Comparison of ENCODE assay signal across 1 cellular context in the genomic region with DNA sequence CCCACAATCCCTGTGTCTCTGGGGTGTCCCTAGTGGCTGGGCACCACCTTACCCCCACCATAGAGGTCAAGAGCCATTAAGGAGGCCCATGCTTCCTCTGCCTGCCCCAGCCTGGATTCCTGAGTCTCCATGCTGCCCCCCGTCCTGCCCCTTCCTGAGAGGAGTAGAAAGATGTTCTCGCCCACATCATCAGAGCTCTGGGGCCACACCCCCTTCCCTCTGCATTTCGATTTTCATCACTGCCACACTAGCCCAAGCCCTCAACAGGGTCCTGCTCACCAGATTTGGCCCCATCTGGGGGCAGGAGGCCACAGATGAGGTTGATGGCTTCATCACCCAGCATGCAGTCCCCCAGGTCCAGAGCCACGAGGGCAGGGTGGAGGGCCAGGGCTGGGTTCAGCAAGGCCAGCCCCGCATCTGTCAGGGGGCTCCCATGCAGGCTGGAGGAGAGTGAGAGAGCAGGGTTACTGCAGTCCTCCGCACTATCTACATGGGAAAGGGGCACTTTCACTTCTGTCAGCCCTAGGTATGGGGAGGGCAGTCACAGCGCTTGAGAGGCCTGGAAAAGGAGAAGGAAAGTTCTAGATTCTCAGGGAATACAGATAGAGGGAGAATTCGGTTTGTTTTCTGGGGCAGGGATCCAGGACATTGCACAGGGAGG.
TF ChIP-seq lines count a peak whose summit lies in the region.

No MANE protein-coding gene starts in this region.

TF ChIP-seq in HepG2, 621 proteins besides CTCF, POLR2A, EP300 and RAD21 (continues in another document):
- no peak for TF ChIP-seq ZNF264 (CRISPR knock-in tag; IDR thresholded peaks at IDR 0.05)
- TF ChIP-seq, protein P1, sequence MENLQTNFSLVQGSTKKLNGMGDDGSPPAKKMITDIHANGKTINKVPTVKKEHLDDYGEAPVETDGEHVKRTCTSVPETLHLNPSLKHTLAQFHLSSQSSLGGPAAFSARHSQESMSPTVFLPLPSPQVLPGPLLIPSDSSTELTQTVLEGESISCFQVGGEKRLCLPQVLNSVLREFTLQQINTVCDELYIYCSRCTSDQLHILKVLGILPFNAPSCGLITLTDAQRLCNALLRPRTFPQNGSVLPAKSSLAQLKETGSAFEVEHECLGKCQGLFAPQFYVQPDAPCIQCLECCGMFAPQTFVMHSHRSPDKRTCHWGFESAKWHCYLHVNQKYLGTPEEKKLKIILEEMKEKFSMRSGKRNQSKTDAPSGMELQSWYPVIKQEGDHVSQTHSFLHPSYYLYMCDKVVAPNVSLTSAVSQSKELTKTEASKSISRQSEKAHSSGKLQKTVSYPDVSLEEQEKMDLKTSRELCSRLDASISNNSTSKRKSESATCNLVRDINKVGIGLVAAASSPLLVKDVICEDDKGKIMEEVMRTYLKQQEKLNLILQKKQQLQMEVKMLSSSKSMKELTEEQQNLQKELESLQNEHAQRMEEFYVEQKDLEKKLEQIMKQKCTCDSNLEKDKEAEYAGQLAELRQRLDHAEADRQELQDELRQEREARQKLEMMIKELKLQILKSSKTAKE (CRISPR knock-in tag; IDR thresholded peaks at IDR 0.05; ENCODE audit: borderline replicate concordance), result no peak
- no peak for TF ChIP-seq KDM2A (CRISPR knock-in tag; IDR thresholded peaks at IDR 0.05; ENCODE audit: borderline replicate concordance, low read depth)
- TF ChIP-seq ZHX1 (CRISPR knock-in tag; IDR thresholded peaks at IDR 0.05; ENCODE audit: low read depth), result no peak
- no peak for TF ChIP-seq ZNF282 (IDR thresholded peaks at IDR 0.05; ENCODE audit: partially characterized antibody)
- TF ChIP-seq ZNF136 (CRISPR knock-in tag; IDR thresholded peaks at IDR 0.05; ENCODE audit: low read depth), result no peak
- 0 out of 2 replicates have a peak, but pooled peaks have one; percentile 29 for TF ChIP-seq NRL (CRISPR knock-in tag; IDR thresholded peaks at IDR 0.05; ENCODE audit: borderline replicate concordance)
- TF ChIP-seq SP140L (CRISPR knock-in tag; IDR thresholded peaks at IDR 0.05; ENCODE audit: borderline replicate concordance), result no peak
- TF ChIP-seq NR1H2 (CRISPR knock-in tag; IDR thresholded peaks at IDR 0.05; ENCODE audit: borderline replicate concordance, low read depth), result no peak
- 0 out of 2 replicates have a peak, but pooled peaks have one; percentile 2 for TF ChIP-seq FOXC1 (CRISPR knock-in tag; IDR thresholded peaks at IDR 0.05; ENCODE audit: borderline replicate concordance)
- TF ChIP-seq RBM22 (optimal IDR thresholded peaks at IDR 0.05; ENCODE audit: low read length), result no peak
- peak; percentile 9 for TF ChIP-seq TEAD3 (CRISPR knock-in tag; optimal IDR thresholded peaks at IDR 0.05; ENCODE audit: borderline replicate concordance)
- TF ChIP-seq NCOA5 (CRISPR knock-in tag; IDR thresholded peaks at IDR 0.05), result no peak
- TF ChIP-seq TRIM24 (CRISPR knock-in tag; IDR thresholded peaks at IDR 0.05), result no peak
- no peak for TF ChIP-seq ATF7-NPFF (CRISPR knock-in tag; IDR thresholded peaks at IDR 0.05; ENCODE audit: low read depth)
- no peak for TF ChIP-seq PAX8 (CRISPR knock-in tag; IDR thresholded peaks at IDR 0.05; ENCODE audit: borderline replicate concordance)
- TF ChIP-seq ZSCAN12 (CRISPR knock-in tag; IDR thresholded peaks at IDR 0.05), result no peak
- no peak for TF ChIP-seq ZNF337 (CRISPR knock-in tag; IDR thresholded peaks at IDR 0.05; ENCODE audit: borderline replicate concordance, low read depth)
- TF ChIP-seq ZNF318 (CRISPR knock-in tag; IDR thresholded peaks at IDR 0.05), result no peak; the same call in 1 of the 2 replicates
- no peak for TF ChIP-seq ZNF670 (CRISPR knock-in tag; IDR thresholded peaks at IDR 0.05; ENCODE audit: borderline replicate concordance)
- no peak for TF ChIP-seq ARID2 (CRISPR knock-in tag; IDR thresholded peaks at IDR 0.05; ENCODE audit: borderline replicate concordance)
- TF ChIP-seq ZKSCAN5 (CRISPR knock-in tag; IDR thresholded peaks at IDR 0.05), result no peak
- TF ChIP-seq, protein P2, sequence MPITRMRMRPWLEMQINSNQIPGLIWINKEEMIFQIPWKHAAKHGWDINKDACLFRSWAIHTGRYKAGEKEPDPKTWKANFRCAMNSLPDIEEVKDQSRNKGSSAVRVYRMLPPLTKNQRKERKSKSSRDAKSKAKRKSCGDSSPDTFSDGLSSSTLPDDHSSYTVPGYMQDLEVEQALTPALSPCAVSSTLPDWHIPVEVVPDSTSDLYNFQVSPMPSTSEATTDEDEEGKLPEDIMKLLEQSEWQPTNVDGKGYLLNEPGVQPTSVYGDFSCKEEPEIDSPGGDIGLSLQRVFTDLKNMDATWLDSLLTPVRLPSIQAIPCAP (CRISPR knock-in tag; IDR thresholded peaks at IDR 0.05; ENCODE audit: low read depth), result no peak
- no peak for TF ChIP-seq ISX (CRISPR knock-in tag; conservative IDR thresholded peaks at IDR 0.05)
- TF ChIP-seq ZBTB34 (CRISPR knock-in tag; IDR thresholded peaks at IDR 0.05), result no peak
- TF ChIP-seq ZSCAN9 (CRISPR knock-in tag; IDR thresholded peaks at IDR 0.05; ENCODE audit: borderline replicate concordance), result no peak
- no peak for TF ChIP-seq ZNF619 (CRISPR knock-in tag; IDR thresholded peaks at IDR 0.05)
- TF ChIP-seq DNMT3B (CRISPR knock-in tag; conservative IDR thresholded peaks at IDR 0.05), result no peak
- no peak for TF ChIP-seq TIGD3 (CRISPR knock-in tag; IDR thresholded peaks at IDR 0.05; ENCODE audit: borderline replicate concordance)
- no peak for TF ChIP-seq ZNF816 (CRISPR knock-in tag; IDR thresholded peaks at IDR 0.05; ENCODE audit: borderline replicate concordance)
- no peak for TF ChIP-seq ZNF263 (CRISPR knock-in tag; IDR thresholded peaks at IDR 0.05)
- TF ChIP-seq ZFP82 (CRISPR knock-in tag; IDR thresholded peaks at IDR 0.05; ENCODE audit: borderline replicate concordance), result no peak
- TF ChIP-seq NFYB (CRISPR knock-in tag; IDR thresholded peaks at IDR 0.05), result no peak
- TF ChIP-seq NKX3-1 (CRISPR knock-in tag; IDR thresholded peaks at IDR 0.05), result no peak
- TF ChIP-seq FOXP1 (IDR thresholded peaks at IDR 0.05), result no peak
- no peak for TF ChIP-seq FOXP1 (CRISPR knock-in tag; IDR thresholded peaks at IDR 0.05)
- no peak for TF ChIP-seq NAIF1 (CRISPR knock-in tag; IDR thresholded peaks at IDR 0.05; ENCODE audit: borderline replicate concordance)
- 0 out of 2 replicates have a peak, but pooled peaks have one; percentile 7 for TF ChIP-seq KMT2A (CRISPR knock-in tag; IDR thresholded peaks at IDR 0.05)
- TF ChIP-seq ZKSCAN8 (CRISPR knock-in tag; IDR thresholded peaks at IDR 0.05; ENCODE audit: borderline replicate concordance), result no peak
